8 cellular contexts compared by ENCODE assay signal in the genomic region with DNA sequence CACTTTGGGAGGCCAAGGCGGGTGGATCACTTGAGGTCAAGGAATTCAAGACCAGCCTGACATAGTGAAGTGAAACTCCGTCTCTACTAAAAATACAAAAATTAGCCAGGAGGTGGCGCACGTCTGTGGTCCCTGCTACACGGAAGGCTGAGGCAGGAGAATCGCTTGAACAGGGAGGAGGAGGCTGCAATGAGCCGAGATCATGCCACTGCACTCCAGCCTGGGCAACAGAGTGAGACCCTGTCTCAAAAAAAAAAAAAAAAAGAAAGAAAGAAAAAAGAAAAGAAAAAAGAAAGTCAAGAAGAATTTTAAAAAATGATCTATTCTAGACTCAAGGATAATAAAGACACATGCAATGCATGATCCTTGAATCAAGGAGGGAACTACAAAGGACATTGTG. TPM values are rescaled to one million over a fixed set of nuclear protein-coding genes. Genes with fewer than 3 reads are reported as not detected.
A peak's percentile ranks its signal among the peaks of the same experiment; 100 is the strongest.
DNase-seq lines count a peak whose midpoint lies in the region; ATAC-seq and TF ChIP-seq lines count a peak whose summit lies in the region.
"Not testable (repeated sequence)": the region's sequence is repeated elsewhere in the genome, so short reads cannot be mapped to it uniquely, and the experiment has no call there.

No MANE protein-coding gene starts in this region.

- not testable (repeated sequence) for H3K27ac ChIP-seq in HL-60 (replicated peaks); osteoblast (ENCODE audit: low read depth, low read length)

- H3K4me1 ChIP-seq in osteoblast (ENCODE audit: insufficient read depth, low read length), result not testable (repeated sequence)

- in situ Hi-C loops in astrocyte of the spinal cord (cut with HindIII; ENCODE audit: low sequenced_read_pairs), result not testable (repeated sequence)

- not testable (repeated sequence) for H3K9me3 ChIP-seq in osteoblast (ENCODE audit: low read depth, low read length)

- H3K4me3 ChIP-seq in HL-60 (replicated peaks; ENCODE audit: insufficient read depth, low read length); astrocyte of the spinal cord (ENCODE audit: low read depth, low read length); osteoblast (ENCODE audit: insufficient read depth, low read length): not testable (repeated sequence)

- H3K4me2 ChIP-seq in osteoblast (ENCODE audit: insufficient read depth, low read length), result not testable (repeated sequence)

- peak; percentile 46 for DNase-seq in DMS53 treated with DMSO at 0.1 percent for 48 hours (lab: John Stamatoyannopoulos, UW; ENCODE audit: unreplicated experiment)
- DNase-seq in HL-60 (ENCODE audit: low read depth in 1 of 2, low spot score in 1 of 2), result peak; percentile 38 to 64
- peak; percentile 37 for DNase-seq in NCI-H82 treated with DMSO at 0.1 percent for 48 hours (lab: John Stamatoyannopoulos, UW; ENCODE audit: unreplicated experiment)
- peak; percentile 38 for DNase-seq in activated CD4-positive, CD25-positive, alpha-beta regulatory T cell treated with anti-CD3 and anti-CD28 coated beads, Interleukin-2, amount 50 U/mL, for 16 hours (ENCODE audit: low read depth, low spot score)
- DNase-seq in astrocyte of the spinal cord (ENCODE audit: low read depth, low spot score), result peak; percentile 54
- peak; percentile 42 for DNase-seq in Right ventricle myocardium superior
- not testable (repeated sequence) for DNase-seq in osteoblast (ENCODE audit: insufficient read length, low spot score, missing footprints)
- DNase-seq in stimulated activated naive CD8-positive, alpha-beta T cell treated with anti-CD3 and anti-CD28 coated beads, Interleukin-15, amount 100 ng/mL, for 72 hours, result peak; percentile 47 to 53

- not testable (repeated sequence) for H3K9me3 Mint-ChIP-seq in stimulated activated naive CD8-positive, alpha-beta T cell treated with anti-CD3 and anti-CD28 coated beads, Interleukin-15, amount 100 ng/mL, for 72 hours

- not testable (repeated sequence) for H2AFZ ChIP-seq in osteoblast (ENCODE audit: low read length)

- H3K27ac Mint-ChIP-seq in stimulated activated naive CD8-positive, alpha-beta T cell treated with anti-CD3 and anti-CD28 coated beads, Interleukin-15, amount 100 ng/mL, for 72 hours, result not testable (repeated sequence)

- not testable (repeated sequence) for H4K20me1 ChIP-seq in osteoblast (ENCODE audit: insufficient read depth, low read length)

- not testable (repeated sequence) for H3K36me3 ChIP-seq in osteoblast (ENCODE audit: insufficient read depth, low read length)

- H3K27me3 ChIP-seq in HL-60 (ENCODE audit: insufficient read depth, poor library complexity, severe bottlenecking), result not testable (repeated sequence)
- H3K27me3 ChIP-seq in osteoblast (ENCODE audit: insufficient read depth, low read length), result peaks cover 13% of the 10 kb centered on the region

- peak; percentile 79 for ATAC-seq in Right ventricle myocardium superior (ENCODE audit: poor library complexity)
- peak; percentile 74 for ATAC-seq in stimulated activated naive CD8-positive, alpha-beta T cell treated with anti-CD3 and anti-CD28 coated beads, Interleukin-15, amount 100 ng/mL, for 72 hours

- H3K27me3 Mint-ChIP-seq in stimulated activated naive CD8-positive, alpha-beta T cell treated with anti-CD3 and anti-CD28 coated beads, Interleukin-15, amount 100 ng/mL, for 72 hours, result peaks cover 36% of the 10 kb centered on the region

- TF ChIP-seq CTCF in HL-60 (IDR thresholded peaks at IDR 0.05; ENCODE audit: insufficient read depth, low read length), result peak; percentile 15
- TF ChIP-seq CTCF in astrocyte of the spinal cord (IDR thresholded peaks at IDR 0.05; ENCODE audit: low read depth, low read length), result peak; percentile 55
- peak; percentile 67 for TF ChIP-seq CTCF in osteoblast (IDR thresholded peaks at IDR 0.05; ENCODE audit: extremely low read depth, low read depth, low read length)

- H3K4me3 Mint-ChIP-seq in stimulated activated naive CD8-positive, alpha-beta T cell treated with anti-CD3 and anti-CD28 coated beads, Interleukin-15, amount 100 ng/mL, for 72 hours, result not testable (repeated sequence)

- intact Hi-C loops in Right ventricle myocardium superior (cut with DNase I), result loop anchor here (10.0 kb wide), 1 partner anchor 59 kb away; no protein-coding TSS in a partner anchor

- not testable (repeated sequence) for H3K4me1 Mint-ChIP-seq in stimulated activated naive CD8-positive, alpha-beta T cell treated with anti-CD3 and anti-CD28 coated beads, Interleukin-15, amount 100 ng/mL, for 72 hours

- H3K79me2 ChIP-seq in osteoblast (ENCODE audit: insufficient read depth, low read length), result not testable (repeated sequence)

RNA-seq across cellular contexts. Expression of gene UNC5CL, which starts 32.8 kb away (rescaled TPM):
- total RNA-seq in Right ventricle myocardium superior (0.40 TPM), osteoblast (under 0.01 TPM in 1 of 2 replicates, not detected in the other)

RNA-seq across cellular contexts. Expression of gene TSPO2, which starts 36.0 kb away (rescaled TPM):
- not detected for total RNA-seq in Right ventricle myocardium superior
- not detected in 2 replicates for total RNA-seq in osteoblast

RNA-seq across cellular contexts. Expression of gene APOBEC2, which starts 46.8 kb away (rescaled TPM):
- total RNA-seq in Right ventricle myocardium superior, result 211 TPM
- not detected in 2 replicates for total RNA-seq in osteoblast

Comparison
In these comparisons a context has a peak if more than half of its experiments do, and no peak if none do; other contexts are left out.
1. CTCF ChIP-seq: peak in every context shown above with its lines; median percentile 67 in osteoblast; 55 in astrocyte of the spinal cord; 15 in HL-60.
2. RNA of gene APOBEC2, which starts 46.8 kb away (total RNA-seq): 211 TPM in Right ventricle myocardium superior (single experiment); not detected in osteoblast; every median in the first group is over 100 times any median in the second.